In genomic region chr1:185314416-185314815, GRCh38 we compare ENCODE assay signal across 11 cellular contexts. TPM values are rescaled to one million over a fixed set of nuclear protein-coding genes. Genes with fewer than 3 reads are reported as not detected.
A peak's percentile ranks its signal among the peaks of the same experiment; 100 is the strongest.
DNase-seq lines count a peak whose midpoint lies in the region; ATAC-seq and TF ChIP-seq lines count a peak whose summit lies in the region.
"Had no signal": no experiment of that assay in that cellular context is flagged by ENCODE, and none has a peak within 500 bp of the region (broad histone marks: within the 10 kb centered on the region; RNA-seq: fewer than 3 reads in every experiment).

No MANE protein-coding gene starts in this region.

- no peaks in the 10 kb centered on the region for H3K9me3 Mint-ChIP-seq in memory B cell

- H3K4me3 Mint-ChIP-seq in memory B cell, result peak overlapping the region; percentile 39

- H3K27me3 ChIP-seq in HL-60 (ENCODE audit: insufficient read depth, poor library complexity, severe bottlenecking), result no peaks in the 10 kb centered on the region

- ATAC-seq in memory B cell (ENCODE audit: low read depth), result no peak

- TF ChIP-seq CTCF in AG10803 (conservative IDR thresholded peaks at IDR 0.05; ENCODE audit: low read length), result no peak
- no peak for TF ChIP-seq CTCF in HL-60 (IDR thresholded peaks at IDR 0.05; ENCODE audit: insufficient read depth, low read length)

- H3K27ac ChIP-seq in HL-60 (replicated peaks), result no peak overlapping the region
- H3K27ac ChIP-seq: epithelial cell of prostate had no signal

- peak overlapping the region; percentile 4 for H3K27ac Mint-ChIP-seq in memory B cell

- peak overlapping the region; percentile 89 for H3K4me3 ChIP-seq in AG10803 (ENCODE audit: low read length)
- H3K4me3 ChIP-seq in HL-60 (replicated peaks; ENCODE audit: insufficient read depth, low read length), result peak overlapping the region; percentile 79

- H3K36me3 Mint-ChIP-seq in memory B cell, result peaks cover 4% of the 10 kb centered on the region

- H3K4me1 Mint-ChIP-seq in memory B cell, result peaks cover 40% of the 10 kb centered on the region

- DNase-seq in AG10803 (ENCODE audit: low read depth) (no peak), HL-60 (ENCODE audit: low read depth in 1 of 2, low spot score in 1 of 2) (no peak), astrocyte of the hippocampus (ENCODE audit: low read depth, low spot score) (peak; percentile 42), memory B cell (ENCODE audit: low spot score in 2 of 2) (no peak), cortex of kidney (lab: John Stamatoyannopoulos, UW) (no peak), NOMO-1 treated with DMSO at 0.1 percent for 48 hours (lab: John Stamatoyannopoulos, UW; ENCODE audit: unreplicated experiment) (no peak), SK-N-DZ (ENCODE audit: low spot score) (no peak), midbrain (lab: John Stamatoyannopoulos, UW) (no peak)
- DNase-seq: NCI-H2107; stimulated activated naive CD4-positive, alpha-beta T cell had no signal

- no peaks in the 10 kb centered on the region for H3K27me3 Mint-ChIP-seq in memory B cell

RNA-seq across cellular contexts. Expression of gene IVNS1ABP, which starts 2.6 kb away (rescaled TPM):
- 81.3 and 93.0 TPM in 2 replicates for polyA plus RNA-seq in SK-N-DZ (2014; cell fraction: cytosol; rRNA removed)
- polyA plus RNA-seq in SK-N-DZ (2014; cell fraction: nucleus; rRNA removed), result 212 and 218 TPM in 2 replicates
